8 cellular contexts compared by ENCODE assay signal in the genomic region with DNA sequence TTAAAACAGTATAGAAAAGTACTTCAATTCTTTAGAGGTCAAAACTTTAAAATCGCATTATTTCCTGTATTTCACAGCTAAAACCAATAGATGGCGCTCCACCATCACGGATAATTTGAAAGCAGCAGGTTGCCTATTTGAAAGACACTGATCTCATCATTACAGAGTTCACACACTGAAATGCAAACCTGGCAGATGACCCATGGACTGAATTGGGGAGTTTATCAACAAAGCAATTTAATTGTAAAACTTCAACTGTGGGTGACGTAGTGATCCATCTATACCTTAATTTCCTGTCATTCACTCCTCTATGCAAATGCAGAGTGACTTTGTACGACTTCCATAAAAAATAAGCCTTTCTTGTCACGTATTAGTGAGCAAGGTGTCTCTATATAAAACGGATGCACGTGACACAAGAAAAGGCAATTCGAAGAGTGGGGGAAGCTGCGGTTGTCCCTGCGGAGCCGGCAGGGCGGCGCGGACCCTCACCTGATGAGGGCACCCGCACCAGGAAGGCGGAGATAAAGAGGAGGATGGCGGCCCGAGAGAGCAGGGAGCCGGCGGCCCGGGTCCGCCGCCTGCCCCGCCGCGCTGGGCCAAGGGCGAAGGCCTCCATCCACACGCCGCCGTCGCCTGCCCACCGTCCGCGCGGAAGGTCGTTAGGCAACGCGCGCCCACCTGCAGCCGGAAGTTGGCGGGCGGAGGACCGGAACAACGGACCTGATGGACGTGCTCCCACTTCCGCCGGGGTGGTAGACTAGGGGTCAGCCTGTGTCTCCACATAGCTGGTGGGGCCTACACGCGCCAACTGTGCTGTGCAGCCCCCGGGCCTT. TPM values are rescaled to one million over a fixed set of nuclear protein-coding genes. Genes with fewer than 3 reads are reported as not detected.
A peak's percentile ranks its signal among the peaks of the same experiment; 100 is the strongest.
DNase-seq lines count a peak whose midpoint lies in the region; ATAC-seq and TF ChIP-seq lines count a peak whose summit lies in the region.

A gene with protein sequence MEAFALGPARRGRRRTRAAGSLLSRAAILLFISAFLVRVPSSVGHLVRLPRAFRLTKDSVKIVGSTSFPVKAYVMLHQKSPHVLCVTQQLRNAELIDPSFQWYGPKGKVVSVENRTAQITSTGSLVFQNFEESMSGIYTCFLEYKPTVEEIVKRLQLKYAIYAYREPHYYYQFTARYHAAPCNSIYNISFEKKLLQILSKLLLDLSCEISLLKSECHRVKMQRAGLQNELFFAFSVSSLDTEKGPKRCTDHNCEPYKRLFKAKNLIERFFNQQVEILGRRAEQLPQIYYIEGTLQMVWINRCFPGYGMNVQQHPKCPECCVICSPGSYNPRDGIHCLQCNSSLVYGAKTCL (minus strand): TSS at position 668 of the 833 bp plus-strand sequence. CDS start 52 bp downstream, at position 616.

- H3K36me3 Mint-ChIP-seq in CD4-positive, alpha-beta T cell (ENCODE audit: low read depth): no peaks in the 10 kb centered on the region

- peak in 7 of 10 experiments; percentile 25 to 45 (median 33) for DNase-seq in CD4-positive, alpha-beta T cell
- peak; percentile 6 for DNase-seq in NCI-H82 treated with DMSO at 0.1 percent for 48 hours (lab: John Stamatoyannopoulos, UW; ENCODE audit: unreplicated experiment)
- peak; percentile 46 for DNase-seq in activated T-cell treated with anti-CD3 and anti-CD28 coated beads, Interleukin-2, amount 50 U/mL, for 1 hour
- peak; percentile 6 for DNase-seq in fibroblast of peridontal ligament (ENCODE audit: extremely low read depth)
- DNase-seq in transverse colon: no peak

- TF ChIP-seq EP300 in transverse colon (IDR thresholded peaks at IDR 0.05; ENCODE audit: low read depth): no peak

- no peaks in the 10 kb centered on the region for H3K9me3 Mint-ChIP-seq in CD4-positive, alpha-beta T cell

- no peak for TF ChIP-seq POLR2A in transverse colon (IDR thresholded peaks at IDR 0.05)

- H3K9me3 ChIP-seq in CD4-positive, alpha-beta T cell (ENCODE audit: control insufficient read depth, low read length): no peaks in the 10 kb centered on the region
- H3K9me3 ChIP-seq in neutrophil (no peaks in the 10 kb centered on the region), transverse colon (no peaks in the 10 kb centered on the region)

- H3K27ac Mint-ChIP-seq in CD4-positive, alpha-beta T cell: peak within 1 kb of the TSS; percentile 78

- 4 to 27% methylated on average over 11 to 36 of the region's 51 CpGs for WGBS in transverse colon (ENCODE audit: low coverage in 1 of 2), 2 donors

- peaks cover 8% of the 10 kb centered on the region for H3K4me1 Mint-ChIP-seq in CD4-positive, alpha-beta T cell (ENCODE audit: low read depth)

- H3K4me3 ChIP-seq in neutrophil (ENCODE audit: low read depth in 1 of 2, low read length in 1 of 2) (peak within 1 kb of the TSS; percentile 46 to 54), transverse colon (peak within 1 kb of the TSS; percentile 23 to 42 (median 32))

- peak; percentile 97 for TF ChIP-seq CTCF in CD4-positive, alpha-beta T cell (IDR thresholded peaks at IDR 0.05)
- peak; percentile 79 for TF ChIP-seq CTCF in neutrophil (IDR thresholded peaks at IDR 0.05)
- peak; percentile 64 to 75 (median 69) for TF ChIP-seq CTCF in transverse colon (IDR thresholded peaks at IDR 0.05)

- H3K27me3 ChIP-seq in CD4-positive, alpha-beta T cell (ENCODE audit: control insufficient read depth, insufficient read depth, low read length): no peaks in the 10 kb centered on the region
- peaks cover 17% of the 10 kb centered on the region for H3K27me3 ChIP-seq in neutrophil
- H3K27me3 ChIP-seq in transverse colon: no peaks in the 10 kb centered on the region

- H3K27me3 Mint-ChIP-seq in CD4-positive, alpha-beta T cell: no peaks in the 10 kb centered on the region

- no peaks in the 10 kb centered on the region for H3K36me3 ChIP-seq in neutrophil
- no peaks in the 10 kb centered on the region for H3K36me3 ChIP-seq in transverse colon

- in situ Hi-C loops in transverse colon (cut with MboI; ENCODE audit: low pct_ligation_motif_present in 1 of 4, low pct_unique_long_range_greater_than_20kb in 1 of 4, low sequenced_read_pairs in 3 of 4): loop anchor here in 1 of 4 donors (25.0 kb wide), 1 partner anchor 1070 kb away; no protein-coding TSS in a partner anchor

- intact Hi-C loops in CD4-positive, alpha-beta T cell (cut with DNase I, micrococcal nuclease): loop anchor here (1.0 to 5.0 kb wide), 13 partner anchors 275 to 1275 kb away; no protein-coding TSS in a partner anchor
- intact Hi-C loops in transverse colon (cut with DNase I; ENCODE audit: low total_unique reads): loop anchor here (10.0 kb wide), 1 partner anchor 322 kb away; no protein-coding TSS in a partner anchor

- ATAC-seq in CD4-positive, alpha-beta T cell (ENCODE audit: poor library complexity): peak; percentile 82
- peak; percentile 76 for ATAC-seq in GM19351 (IDR thresholded peaks at IDR 0.05; ENCODE audit: unreplicated experiment)
- ATAC-seq in HG03432 (IDR thresholded peaks at IDR 0.05; ENCODE audit: unreplicated experiment): peak; percentile 85

- peak within 1 kb of the TSS; percentile 65 for H3K27ac ChIP-seq in CD4-positive, alpha-beta T cell (ENCODE audit: low read depth, low read length)
- H3K27ac ChIP-seq in neutrophil (no peak within 1 kb of the TSS), transverse colon (no peak within 1 kb of the TSS)

- H3K4me3 Mint-ChIP-seq in CD4-positive, alpha-beta T cell: peak within 1 kb of the TSS; percentile 89

- POLR2A ChIA-PET in CD4-positive, alpha-beta T cell (lab: Charles Lee): interaction anchor here (0.6 to 2.5 kb wide), 11 partner anchors 8 to 1068 kb away, joined by 3 to 12 read pairs (median 4); partner anchors contain the start of gene FIGNL1

- CTCF ChIA-PET in CD4-positive, alpha-beta T cell (lab: Charles Lee): interaction anchor here (0.6 to 2.2 kb wide), 19 partner anchors 11 to 1070 kb away, joined by 3 to 16 read pairs (median 3); no protein-coding TSS in a partner anchor

- H3K4me1 ChIP-seq in neutrophil (ENCODE audit: control insufficient read depth in 1 of 2, insufficient read depth in 1 of 2, low read depth in 1 of 2, low read length in 1 of 2) (peaks cover 9 to 10% of the 10 kb centered on the region in 2 experiments), transverse colon (peaks cover 0 to 6% (median 2%) of the 10 kb centered on the region in 4 donors)

RNA-seq across cellular contexts. Expression of the gene that starts here (rescaled TPM):
- not detected for total RNA-seq in CD4-positive, alpha-beta T cell
- not detected for total RNA-seq in transverse colon

Comparison
In these comparisons a context has a peak if more than half of its experiments do, and no peak if none do; other contexts are left out.
1. Peak in DNase-seq, ATAC-seq and H3K27ac ChIP-seq in CD4-positive, alpha-beta T cell; RNA of the gene not detected or under 1 TPM.